In genomic region chr14:26984318-26985177, GRCh38 we compare ENCODE assay signal across 8 cellular contexts.
DNase-seq lines count a peak whose midpoint lies in the region; ATAC-seq and TF ChIP-seq lines count a peak whose summit lies in the region.

No MANE protein-coding gene starts in this region.

- no peak overlapping the region for H3K4me3 Mint-ChIP-seq in activated naive CD4-positive, alpha-beta T cell treated with anti-CD3 and anti-CD28 coated beads, Interleukin-2, amount 10 ng/mL, durations not matched to agents 7 days and 5 days
- no peak overlapping the region for H3K4me3 Mint-ChIP-seq in stimulated activated effector memory CD8-positive, alpha-beta T cell treated with anti-CD3 and anti-CD28 coated beads, Interleukin-12 subunit alpha, Interleukin-12 subunit beta, amount 100 ng/mL, for 72 hours

- H3K4me3 ChIP-seq in LNCaP clone FGC (ENCODE audit: low read depth, low read length) (no peak overlapping the region), epithelial cell of esophagus (ENCODE audit: low read length) (no peak overlapping the region)

- ATAC-seq in stimulated activated effector memory CD8-positive, alpha-beta T cell treated with anti-CD3 and anti-CD28 coated beads, Interleukin-12 subunit alpha, Interleukin-12 subunit beta, amount 100 ng/mL, for 72 hours, result no peak
- no peak for ATAC-seq in HG03521 (IDR thresholded peaks at IDR 0.05; ENCODE audit: unreplicated experiment)

- H3K4me1 Mint-ChIP-seq in activated naive CD4-positive, alpha-beta T cell treated with anti-CD3 and anti-CD28 coated beads, Interleukin-2, amount 10 ng/mL, durations not matched to agents 7 days and 5 days, result no peaks in the 10 kb centered on the region
- no peaks in the 10 kb centered on the region for H3K4me1 Mint-ChIP-seq in stimulated activated effector memory CD8-positive, alpha-beta T cell treated with anti-CD3 and anti-CD28 coated beads, Interleukin-12 subunit alpha, Interleukin-12 subunit beta, amount 100 ng/mL, for 72 hours

- TF ChIP-seq CTCF in LNCaP clone FGC (IDR thresholded peaks at IDR 0.05; ENCODE audit: control insufficient read depth, extremely low read depth, insufficient read depth) (peak; percentile 72), epithelial cell of esophagus (IDR thresholded peaks at IDR 0.05; ENCODE audit: insufficient read depth, low read depth, low read length, missing control alignments) (peak; percentile 86)

- no peaks in the 10 kb centered on the region for H3K27me3 Mint-ChIP-seq in activated naive CD4-positive, alpha-beta T cell treated with anti-CD3 and anti-CD28 coated beads, Interleukin-2, amount 10 ng/mL, durations not matched to agents 7 days and 5 days

- no peaks in the 10 kb centered on the region for H3K36me3 Mint-ChIP-seq in activated naive CD4-positive, alpha-beta T cell treated with anti-CD3 and anti-CD28 coated beads, Interleukin-2, amount 10 ng/mL, durations not matched to agents 7 days and 5 days
- no peaks in the 10 kb centered on the region for H3K36me3 Mint-ChIP-seq in stimulated activated effector memory CD8-positive, alpha-beta T cell treated with anti-CD3 and anti-CD28 coated beads, Interleukin-12 subunit alpha, Interleukin-12 subunit beta, amount 100 ng/mL, for 72 hours

- CTCF ChIA-PET in activated naive CD4-positive, alpha-beta T cell treated with anti-CD3 and anti-CD28 coated beads, Interleukin-2, amount 10 ng/mL, durations not matched to agents 7 days and 5 days (lab: Charles Lee), result interaction anchor here (0.7 to 0.9 kb wide), 2 partner anchors 19 to 46 kb away, joined by 3 read pairs; no protein-coding TSS in a partner anchor

- H3K9me3 Mint-ChIP-seq in activated naive CD4-positive, alpha-beta T cell treated with anti-CD3 and anti-CD28 coated beads, Interleukin-2, amount 10 ng/mL, durations not matched to agents 7 days and 5 days, result peaks cover 9% of the 10 kb centered on the region
- peaks cover 18% of the 10 kb centered on the region for H3K9me3 Mint-ChIP-seq in stimulated activated effector memory CD8-positive, alpha-beta T cell treated with anti-CD3 and anti-CD28 coated beads, Interleukin-12 subunit alpha, Interleukin-12 subunit beta, amount 100 ng/mL, for 72 hours

- H3K27ac Mint-ChIP-seq in activated naive CD4-positive, alpha-beta T cell treated with anti-CD3 and anti-CD28 coated beads, Interleukin-2, amount 10 ng/mL, durations not matched to agents 7 days and 5 days, result no peak overlapping the region
- H3K27ac Mint-ChIP-seq in stimulated activated effector memory CD8-positive, alpha-beta T cell treated with anti-CD3 and anti-CD28 coated beads, Interleukin-12 subunit alpha, Interleukin-12 subunit beta, amount 100 ng/mL, for 72 hours, result no peak overlapping the region

- DNase-seq in activated naive CD4-positive, alpha-beta T cell treated with anti-CD3 and anti-CD28 coated beads, Interleukin-2, amount 10 ng/mL, durations not matched to agents 7 days and 5 days, result peak; percentile 20
- DNase-seq in activated naive CD4-positive, alpha-beta T cell (lab: John Stamatoyannopoulos, UW), result no peak
- DNase-seq in LNCaP clone FGC (ENCODE audit: low read depth) (peak; percentile 25), RPMI7951 (ENCODE audit: low read depth) (peak; percentile 39), epithelial cell of esophagus (ENCODE audit: low read depth) (peak; percentile 61), mucosa of gallbladder (ENCODE audit: low spot score) (peak; percentile 70)
- DNase-seq in stimulated activated effector memory CD8-positive, alpha-beta T cell treated with anti-CD3 and anti-CD28 coated beads, Interleukin-12 subunit alpha, Interleukin-12 subunit beta, amount 100 ng/mL, for 72 hours (ENCODE audit: low spot score in 2 of 2), result no peak

Comparison
In these comparisons a context has a peak if more than half of its experiments do, and no peak if none do; other contexts are left out.
1. DNase-seq: peak in activated naive CD4-positive, alpha-beta T cell treated with anti-CD3 and anti-CD28 coated beads, Interleukin-2, amount 10 ng/mL, durations not matched to agents 7 days and 5 days (single experiment), LNCaP clone FGC (single experiment), RPMI7951 (single experiment), epithelial cell of esophagus (single experiment) and mucosa of gallbladder (single experiment); none in activated naive CD4-positive, alpha-beta T cell (0 of 4) and stimulated activated effector memory CD8-positive, alpha-beta T cell treated with anti-CD3 and anti-CD28 coated beads, Interleukin-12 subunit alpha, Interleukin-12 subunit beta, amount 100 ng/mL, for 72 hours (0 of 2).